Comparison of ENCODE assay signal across 8 cellular contexts in genomic region chrX:47751670-47752069, GRCh38.
DNase-seq lines count a peak whose midpoint lies in the region; ATAC-seq, FAIRE-seq and TF ChIP-seq lines count a peak whose summit lies in the region.

No MANE protein-coding gene starts in this region.

- DNase-seq in NCI-H2107 (lab: John Stamatoyannopoulos, UW) (peak; percentile 8), NCI-H2107 treated with DMSO at 0.1 percent for 48 hours (lab: John Stamatoyannopoulos, UW; ENCODE audit: unreplicated experiment) (no peak), NCI-H748 (lab: John Stamatoyannopoulos, UW; ENCODE audit: unreplicated experiment) (peak; percentile 42), HepG2 (ENCODE audit: low spot score) (no peak), dorsolateral prefrontal cortex (no peak)
- DNase-seq in activated effector memory CD4-positive, alpha-beta T cell treated with anti-CD3 and anti-CD28 coated beads, Interleukin-2, amount 50 U/mL, for 16 hours = peak; percentile 64

- no peak overlapping the region for H3K9ac ChIP-seq in HepG2 (ENCODE audit: insufficient read depth, low read depth, low read length)

- in situ Hi-C loops in HepG2 (cut with HindIII; ENCODE audit: extremely low pct_ligation_motif_present, low pct_unique_long_range_greater_than_20kb) = no loop called here

- H3K4me2 ChIP-seq in HepG2 (ENCODE audit: low read depth, low read length) = no peak overlapping the region

- no peak overlapping the region for H2AFZ ChIP-seq in HepG2 (ENCODE audit: low read length)

- TF ChIP-seq POLR2A in HepG2 (IDR thresholded peaks at IDR 0.05; ENCODE audit: insufficient read depth in 1 of 2, low read depth in 2 of 2, low read length in 2 of 2) = no peak

- H3K36me3 ChIP-seq in HepG2 (replicated peaks in 1 of 2; ENCODE audit: control insufficient read depth in 1 of 2, insufficient read depth in 2 of 2, low read length in 2 of 2) = no peaks in the 10 kb centered on the region

- intact Hi-C loops in HepG2 (cut with micrococcal nuclease; ENCODE audit: unreplicated experiment) = no loop called here
- intact Hi-C loops in dorsolateral prefrontal cortex (cut with DNase I) = no loop called here

- no peak for TF ChIP-seq EP300 in HepG2 (IDR thresholded peaks at IDR 0.05; ENCODE audit: low read depth in 2 of 2, low read length in 2 of 2)
- no peak for TF ChIP-seq EP300 in HepG2 (CRISPR knock-in tag; IDR thresholded peaks at IDR 0.05; ENCODE audit: borderline replicate concordance)

- POLR2A ChIA-PET in HepG2 (lab: Yijun Ruan, JAX) = no interaction called here

- H3K4me3 ChIP-seq in HepG2 (replicated peaks in 1 of 3; ENCODE audit: insufficient read depth in 1 of 3, low read depth in 2 of 3, low read length in 3 of 3) (no peak overlapping the region), dorsolateral prefrontal cortex (no peak overlapping the region)

- no peak overlapping the region for H3K27ac ChIP-seq in HepG2 (ENCODE audit: extremely low read length, insufficient read depth, low read length)
- H3K27ac ChIP-seq in dorsolateral prefrontal cortex = no peak overlapping the region

- no peak for TF ChIP-seq RAD21 in HepG2 (CRISPR knock-in tag; IDR thresholded peaks at IDR 0.05)

- H3K79me2 ChIP-seq in HepG2 (ENCODE audit: insufficient read depth, low read length) = no peaks in the 10 kb centered on the region

- no peak for FAIRE-seq in HepG2 (lab: Jason Lieb, UNC)

- WGBS in HepG2 (ENCODE audit: low lambda C conversion rate) = 0% methylated on average over 4 of the region's 6 CpGs

- ATAC-seq in HepG2 (peak; percentile 73), HG02884 (IDR thresholded peaks at IDR 0.05; ENCODE audit: unreplicated experiment) (no peak), HG03520 (IDR thresholded peaks at IDR 0.05; ENCODE audit: unreplicated experiment) (no peak)

- no TSS peak for BruUV-seq in HepG2 (replicated peaks; lab: Mats Ljungman, UMichigan)

- H3K27me3 ChIP-seq in HepG2 (ENCODE audit: control insufficient read depth in 1 of 2, insufficient read depth in 2 of 2, low read length in 2 of 2) (no peaks in the 10 kb centered on the region), dorsolateral prefrontal cortex (peaks cover 0 to 89% (median 39%) of the 10 kb centered on the region in 45 donors)

- CTCF ChIA-PET in HepG2 (lab: Yijun Ruan, JAX; ENCODE audit: low intra/inter-chr PET ratio, low total read pairs) = interaction anchor here (1.2 kb wide), 1 partner anchor 211 kb away, joined by 4 read pairs; no protein-coding TSS in a partner anchor

- H4K20me1 ChIP-seq in HepG2 (ENCODE audit: insufficient read depth, low read length) = no peaks in the 10 kb centered on the region

- TF ChIP-seq CTCF in HepG2 (CRISPR knock-in tag; IDR thresholded peaks at IDR 0.05) = peak; percentile 68
- TF ChIP-seq CTCF in dorsolateral prefrontal cortex (IDR thresholded peaks at IDR 0.05 in 54 of 56, conservative IDR thresholded peaks at IDR 0.05 in 2 of 56; ENCODE audit: low read depth in 1 of 56, partially characterized antibody in 56 of 56) = peak in 3 of 56 donors; percentile 10 to 19 (median 16)

- no peaks in the 10 kb centered on the region for H3K4me1 ChIP-seq in HepG2 (ENCODE audit: insufficient read depth, low read length)

- H3K9me3 ChIP-seq in HepG2 (ENCODE audit: low read length) = no peaks in the 10 kb centered on the region

TF ChIP-seq in HepG2, 621 proteins besides CTCF, POLR2A, EP300 and RAD21:
- TF ChIP-seq ZNF598 (CRISPR knock-in tag; IDR thresholded peaks at IDR 0.05; ENCODE audit: borderline replicate concordance) = no peak
- peak; percentile 64 for TF ChIP-seq STAG1 (CRISPR knock-in tag; IDR thresholded peaks at IDR 0.05)
- no peak for TF ChIP-seq SNAPC4 (CRISPR knock-in tag; IDR thresholded peaks at IDR 0.05)
- TF ChIP-seq CCAR2 (optimal IDR thresholded peaks at IDR 0.05; ENCODE audit: low read depth, low read length) = no peak

Comparison
In these comparisons a context has a peak if more than half of its experiments do, and no peak if none do; other contexts are left out.
1. DNase-seq: peak in NCI-H2107 (single experiment), NCI-H748 (single experiment) and activated effector memory CD4-positive, alpha-beta T cell treated with anti-CD3 and anti-CD28 coated beads, Interleukin-2, amount 50 U/mL, for 16 hours (single experiment); none in NCI-H2107 treated with DMSO at 0.1 percent for 48 hours (single experiment), HepG2 (single experiment) and dorsolateral prefrontal cortex (0 of 10).